22 cellular contexts compared by ENCODE assay signal in the genomic region with DNA sequence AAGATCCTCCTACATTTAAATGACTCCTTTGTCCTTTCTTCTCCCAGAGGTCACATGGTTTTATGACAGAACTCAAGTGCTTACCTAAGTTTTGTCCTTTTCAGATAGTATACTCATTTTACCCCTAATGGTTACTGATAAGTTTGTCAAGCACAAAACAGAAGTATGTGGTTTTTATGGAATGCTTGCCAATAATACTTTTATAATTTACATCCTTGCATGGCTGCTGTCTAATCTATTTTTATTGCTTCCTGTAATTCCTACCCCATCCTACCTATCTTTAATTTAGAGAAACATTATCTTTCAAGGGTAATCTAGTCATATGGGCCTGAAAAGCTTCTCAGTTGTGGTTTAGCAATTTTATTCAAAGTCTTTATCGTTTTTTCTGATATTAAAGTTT.
"Had no signal": no experiment of that assay in that cellular context is flagged by ENCODE, and none has a peak within 500 bp of the region (broad histone marks: within the 10 kb centered on the region; RNA-seq: fewer than 3 reads in every experiment).

No MANE protein-coding gene starts in this region.

- H3K4me1 ChIP-seq: breast epithelium, foreskin keratinocyte, heart left ventricle, right lobe of liver had no signal

- H3K36me3 ChIP-seq: breast epithelium, ovary, right lobe of liver, thoracic aorta had no signal

- DNase-seq: activated CD4-positive, alpha-beta memory T cell treated with anti-CD3 and anti-CD28 coated beads, Interleukin-2, amount 10 ng/mL, durations not matched to agents 7 days and 5 days; activated CD4-positive, alpha-beta T cell treated with anti-CD3 and anti-CD28 coated beads for 1 hour; activated CD4-positive, alpha-beta T cell treated with anti-CD3 and anti-CD28 coated beads, Interleukin-2, amount 10 ng/mL, durations not matched to agents 7 days and 5 days; activated naive CD4-positive, alpha-beta T cell; activated T-cell treated with anti-CD3 and anti-CD28 coated beads, Interleukin-2, amount 50 U/mL, for 48 hours; endodermal cell; foreskin keratinocyte; heart left ventricle; hypothalamus; immature natural killer cell; kidney; left colon; mammary epithelial cell; naive B cell; nephron progenitor cell; ovary; right lobe of liver; stimulated activated CD4-positive, alpha-beta T cell treated with anti-CD3 and anti-CD28 coated beads, Interleukin-2, amount 100 ng/mL, for 48 hours; stimulated activated naive CD8-positive, alpha-beta T cell treated with anti-CD3 and anti-CD28 coated beads, Interleukin-15, Interleukin-2, amounts not matched to agents 100 U/mL and 50 U/mL, for 24 hours had no signal

- H3K27ac ChIP-seq: breast epithelium, foreskin keratinocyte, heart left ventricle, neutrophil, ovary, right lobe of liver, thoracic aorta had no signal

- H3K9me3 ChIP-seq: breast epithelium, heart left ventricle, neutrophil, ovary, right lobe of liver, thoracic aorta had no signal

- H3K4me3 ChIP-seq: breast epithelium, heart left ventricle, ovary, right lobe of liver, thoracic aorta had no signal
